In the genomic region with DNA sequence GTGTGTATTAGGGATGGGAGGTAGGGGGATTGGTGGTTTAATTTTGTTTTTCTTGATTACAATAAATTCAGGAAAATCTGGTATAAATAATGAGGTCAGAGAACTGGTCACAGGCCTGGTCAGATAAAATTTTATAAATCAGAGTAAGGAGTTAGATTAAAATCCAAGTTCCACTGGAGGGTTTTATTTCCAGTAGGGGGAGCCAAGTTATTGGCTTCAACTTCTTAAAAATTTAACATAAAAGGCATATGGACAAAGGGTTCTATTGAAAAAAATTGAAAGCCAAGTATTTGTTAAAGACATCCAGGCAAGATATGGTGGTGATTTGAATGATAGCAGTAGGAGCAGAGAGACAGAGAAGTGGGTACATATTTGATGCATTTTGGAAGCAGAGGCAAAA, we compare ENCODE assay signal across 14 cellular contexts.
DNase-seq lines count a peak whose midpoint lies in the region; ATAC-seq and TF ChIP-seq lines count a peak whose summit lies in the region.
"Had no signal": no experiment of that assay in that cellular context is flagged by ENCODE, and none has a peak within 500 bp of the region (broad histone marks: within the 10 kb centered on the region; RNA-seq: fewer than 3 reads in every experiment).

No MANE protein-coding gene starts in this region.

- in situ Hi-C loops in mammary epithelial cell (cut with MboI; ENCODE audit: low sequenced_read_pairs in 2 of 2): no loop called here

- H3K27ac ChIP-seq in mammary epithelial cell (ENCODE audit: insufficient read depth, low read depth, low read length): no peak overlapping the region
- H3K27ac ChIP-seq: body of pancreas, KMS-11 had no signal

- dilution Hi-C loops in mammary epithelial cell (cut with HindIII; ENCODE audit: low sequenced_read_pairs): no loop called here

- no peak overlapping the region for H3K9ac ChIP-seq in mammary epithelial cell (ENCODE audit: insufficient read depth, low read length)
- H3K9ac ChIP-seq: KMS-11 had no signal

- peaks cover 10% of the 10 kb centered on the region for H3K4me1 ChIP-seq in mammary epithelial cell (ENCODE audit: insufficient read depth, low read length)

- H3K4me3 ChIP-seq in mammary epithelial cell (replicated peaks in 1 of 3; ENCODE audit: insufficient read depth in 1 of 3, low read depth in 2 of 3, low read length in 3 of 3): no peak overlapping the region
- H3K4me3 ChIP-seq: body of pancreas had no signal

- H4K20me1 ChIP-seq in mammary epithelial cell (ENCODE audit: insufficient read depth, low read length): no peaks in the 10 kb centered on the region

- CTCF ChIA-PET in mammary epithelial cell (lab: Charles Lee; ENCODE audit: low non-redundant PET): no interaction called here

- H2AFZ ChIP-seq in mammary epithelial cell (ENCODE audit: low read depth, low read length): peak overlapping the region; percentile 27

- H3K79me2 ChIP-seq in mammary epithelial cell (ENCODE audit: insufficient read depth, low read length): no peaks in the 10 kb centered on the region

- no peak overlapping the region for H3K4me2 ChIP-seq in mammary epithelial cell (ENCODE audit: insufficient read depth, low read depth, low read length)
- H3K4me2 ChIP-seq: KMS-11 had no signal

- BruUV-seq in mammary epithelial cell (replicated peaks; lab: Mats Ljungman, UMichigan): no TSS peak

- no peak overlapping the region for H3K27ac Mint-ChIP-seq in stimulated activated effector memory CD8-positive, alpha-beta T cell treated with anti-CD3 and anti-CD28 coated beads, Interleukin-12 subunit alpha, Interleukin-12 subunit beta, amount 100 ng/mL, for 72 hours

- no peaks in the 10 kb centered on the region for H3K36me3 Mint-ChIP-seq in stimulated activated effector memory CD8-positive, alpha-beta T cell treated with anti-CD3 and anti-CD28 coated beads, Interleukin-12 subunit alpha, Interleukin-12 subunit beta, amount 100 ng/mL, for 72 hours

- H3K27me3 ChIP-seq in mammary epithelial cell (ENCODE audit: insufficient read depth, low read length): no peaks in the 10 kb centered on the region
- H3K27me3 ChIP-seq: body of pancreas had no signal

- intact Hi-C loops in mammary epithelial cell (cut with micrococcal nuclease): loop anchor here (1.0 to 5.0 kb wide), 4 partner anchors 35 to 223 kb away; no protein-coding TSS in a partner anchor

- H3K9me3 Mint-ChIP-seq in stimulated activated effector memory CD8-positive, alpha-beta T cell treated with anti-CD3 and anti-CD28 coated beads, Interleukin-12 subunit alpha, Interleukin-12 subunit beta, amount 100 ng/mL, for 72 hours: peaks cover 8% of the 10 kb centered on the region

- no peak for ATAC-seq in GM21447 (IDR thresholded peaks at IDR 0.05; ENCODE audit: unreplicated experiment)
- no peak for ATAC-seq in stimulated activated effector memory CD8-positive, alpha-beta T cell treated with anti-CD3 and anti-CD28 coated beads, Interleukin-12 subunit alpha, Interleukin-12 subunit beta, amount 100 ng/mL, for 72 hours
- ATAC-seq: body of pancreas; stimulated activated naive CD8-positive, alpha-beta T cell treated with anti-CD3 and anti-CD28 coated beads, Interleukin-15, Interleukin-2, amounts not matched to agents 100 U/mL and 50 U/mL, for 24 hours had no signal

- no peak overlapping the region for H3K4me3 Mint-ChIP-seq in stimulated activated effector memory CD8-positive, alpha-beta T cell treated with anti-CD3 and anti-CD28 coated beads, Interleukin-12 subunit alpha, Interleukin-12 subunit beta, amount 100 ng/mL, for 72 hours

- DNase-seq in AG09319 (ENCODE audit: extremely low read depth, low read depth) (no peak), HT-29 (ENCODE audit: low spot score) (peak; percentile 54), mammary epithelial cell (peak; percentile 26), iris pigment epithelial cell (ENCODE audit: low read depth) (peak; percentile 50), NCI-H2171 treated with DMSO at 0.1 percent for 48 hours (lab: John Stamatoyannopoulos, UW) (no peak)
- DNase-seq in activated CD4-positive, alpha-beta T cell treated with anti-CD3 and anti-CD28 coated beads, Interleukin-2, amount 50 U/mL, for 48 hours: no peak
- no peak for DNase-seq in stimulated activated effector memory CD8-positive, alpha-beta T cell treated with anti-CD3 and anti-CD28 coated beads, Interleukin-12 subunit alpha, Interleukin-12 subunit beta, amount 100 ng/mL, for 72 hours (ENCODE audit: low spot score in 2 of 2)
- DNase-seq: body of pancreas; erythroblast; retina; stimulated activated CD4-positive, alpha-beta T cell treated with anti-CD3 and anti-CD28 coated beads, Interleukin-4, amount 100 ng/mL, for 4 hours; stimulated activated naive CD8-positive, alpha-beta T cell treated with anti-CD3 and anti-CD28 coated beads, Interleukin-15, Interleukin-2, amounts not matched to agents 100 U/mL and 50 U/mL, for 24 hours had no signal

- TF ChIP-seq CTCF in AG09319 (IDR thresholded peaks at IDR 0.05; ENCODE audit: low read depth, low read length) (peak; percentile 45), mammary epithelial cell (conservative IDR thresholded peaks at IDR 0.05 in 1 of 2, IDR thresholded peaks at IDR 0.05 in 1 of 2; ENCODE audit: extremely low read depth in 1 of 2, insufficient read depth in 1 of 2, low read depth in 1 of 2, low read length in 2 of 2) (peak; percentile 40 to 54)

- no peaks in the 10 kb centered on the region for H3K4me1 Mint-ChIP-seq in stimulated activated effector memory CD8-positive, alpha-beta T cell treated with anti-CD3 and anti-CD28 coated beads, Interleukin-12 subunit alpha, Interleukin-12 subunit beta, amount 100 ng/mL, for 72 hours

- no peaks in the 10 kb centered on the region for H3K36me3 ChIP-seq in mammary epithelial cell (ENCODE audit: insufficient read depth, low read length)

- no peaks in the 10 kb centered on the region for H3K9me3 ChIP-seq in mammary epithelial cell (replicated peaks; ENCODE audit: insufficient read depth, low read length)
- H3K9me3 ChIP-seq: body of pancreas had no signal

Comparison
In these comparisons a context has a peak if more than half of its experiments do, and no peak if none do; other contexts are left out.
1. DNase-seq: peak in HT-29 (single experiment), mammary epithelial cell (single experiment) and iris pigment epithelial cell (single experiment); none in AG09319 (single experiment), activated CD4-positive, alpha-beta T cell treated with anti-CD3 and anti-CD28 coated beads, Interleukin-2, amount 50 U/mL, for 48 hours (0 of 2), NCI-H2171 treated with DMSO at 0.1 percent for 48 hours (single experiment) and stimulated activated effector memory CD8-positive, alpha-beta T cell treated with anti-CD3 and anti-CD28 coated beads, Interleukin-12 subunit alpha, Interleukin-12 subunit beta, amount 100 ng/mL, for 72 hours (0 of 2).